In the genomic region with DNA sequence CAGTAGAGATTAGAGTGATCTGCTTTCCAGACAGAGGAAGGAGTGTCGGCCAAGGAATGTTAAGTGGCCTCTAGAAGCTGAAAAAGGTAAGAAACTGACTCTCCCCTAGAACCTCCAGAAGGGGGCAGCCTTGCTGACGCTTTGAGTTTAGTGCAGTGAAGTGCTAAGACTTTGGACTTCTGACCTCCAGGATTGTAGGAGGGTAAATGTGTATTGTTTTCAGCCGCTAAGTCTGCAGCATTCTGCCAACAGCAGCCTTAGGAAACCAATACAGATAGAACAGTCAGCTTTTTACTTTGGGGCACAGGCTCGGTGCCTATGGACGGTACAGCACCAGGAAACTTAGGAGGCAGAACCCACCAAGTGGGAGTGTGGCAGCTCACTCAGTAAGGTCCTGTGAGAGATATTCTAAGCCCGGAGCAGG, we compare ENCODE assay signal across 9 cellular contexts. TPM values are rescaled to one million over a fixed set of nuclear protein-coding genes. Genes with fewer than 3 reads are reported as not detected.
DNase-seq lines count a peak whose midpoint lies in the region; ATAC-seq, FAIRE-seq and TF ChIP-seq lines count a peak whose summit lies in the region.
"Had no signal": no experiment of that assay in that cellular context is flagged by ENCODE, and none has a peak within 500 bp of the region (broad histone marks: within the 10 kb centered on the region; RNA-seq: fewer than 3 reads in every experiment).

No MANE protein-coding gene starts in this region.

- DNase-seq in activated CD4-positive, alpha-beta T cell treated with anti-CD3 and anti-CD28 coated beads for 36 hours: peak; percentile 75
- no peak for DNase-seq in activated CD4-positive, alpha-beta T cell treated with anti-CD3 and anti-CD28 coated beads for 1 hour
- DNase-seq in NB4 (ENCODE audit: low read depth) (peak; percentile 78), foreskin keratinocyte (peak in 1 of 2 donors; percentile 60), pancreas (peak in 4 of 6 donors; percentile 61 to 74 (median 66)), cerebellum (ENCODE audit: low spot score) (no peak)
- peak; percentile 62 for DNase-seq in activated CD4-positive, alpha-beta memory T cell treated with anti-CD3 and anti-CD28 coated beads, Interleukin-2, amount 10 ng/mL, durations not matched to agents 7 days and 5 days

- intact Hi-C loops in activated CD4-positive, alpha-beta T cell treated with anti-CD3 and anti-CD28 coated beads for 36 hours (cut with DNase I, micrococcal nuclease): loop anchor here in 1 of 2 experiments (2.0 kb wide), 1 partner anchor 44 kb away; no protein-coding TSS in a partner anchor
- intact Hi-C loops in pancreas (cut with DNase I): loop anchor here in 1 of 3 donors (10.0 kb wide), 1 partner anchor 184 kb away; no protein-coding TSS in a partner anchor

- H3K36me3 Mint-ChIP-seq in activated CD4-positive, alpha-beta T cell treated with anti-CD3 and anti-CD28 coated beads for 36 hours (ENCODE audit: low read depth): peaks cover 25% of the 10 kb centered on the region
- peaks cover 19% of the 10 kb centered on the region for H3K36me3 Mint-ChIP-seq in activated CD4-positive, alpha-beta memory T cell treated with anti-CD3 and anti-CD28 coated beads, Interleukin-2, amount 10 ng/mL, durations not matched to agents 7 days and 5 days (ENCODE audit: low read depth)

- no peaks in the 10 kb centered on the region for H3K36me3 ChIP-seq in pancreas

- no peak overlapping the region for H3K4me3 Mint-ChIP-seq in activated CD4-positive, alpha-beta T cell treated with anti-CD3 and anti-CD28 coated beads for 36 hours
- H3K4me3 Mint-ChIP-seq in activated CD4-positive, alpha-beta memory T cell treated with anti-CD3 and anti-CD28 coated beads, Interleukin-2, amount 10 ng/mL, durations not matched to agents 7 days and 5 days: no peak overlapping the region
- H3K4me3 Mint-ChIP-seq: stimulated activated naive CD8-positive, alpha-beta T cell treated with anti-CD3 and anti-CD28 coated beads, Interleukin-15, amount 100 ng/mL, for 72 hours had no signal

- no peaks in the 10 kb centered on the region for H3K9me3 ChIP-seq in pancreas

- 15 to 19% methylated on average over 6 of the region's 6 CpGs for WGBS in pancreas, 2 donors

- TF ChIP-seq CTCF in NB4 (IDR thresholded peaks at IDR 0.05; ENCODE audit: low read depth, low read length): peak; percentile 80
- TF ChIP-seq CTCF in foreskin keratinocyte (conservative IDR thresholded peaks at IDR 0.05): peak; percentile 82
- peak; percentile 64 to 69 (median 68) for TF ChIP-seq CTCF in pancreas (IDR thresholded peaks at IDR 0.05)

- H3K4me3 ChIP-seq in NB4 (ENCODE audit: low read depth, low read length) (no peak overlapping the region), pancreas (no peak overlapping the region)

- H3K4me1 ChIP-seq in foreskin keratinocyte (no peaks in the 10 kb centered on the region), pancreas (peaks cover 5 to 24% (median 16%) of the 10 kb centered on the region in 3 donors)

- no peaks in the 10 kb centered on the region for H3K27me3 Mint-ChIP-seq in activated CD4-positive, alpha-beta T cell treated with anti-CD3 and anti-CD28 coated beads for 36 hours
- H3K27me3 Mint-ChIP-seq in activated CD4-positive, alpha-beta memory T cell treated with anti-CD3 and anti-CD28 coated beads, Interleukin-2, amount 10 ng/mL, durations not matched to agents 7 days and 5 days: no peaks in the 10 kb centered on the region
- H3K27me3 Mint-ChIP-seq: stimulated activated naive CD8-positive, alpha-beta T cell treated with anti-CD3 and anti-CD28 coated beads, Interleukin-15, amount 100 ng/mL, for 72 hours had no signal

- peaks cover 42% of the 10 kb centered on the region for H3K4me1 Mint-ChIP-seq in activated CD4-positive, alpha-beta T cell treated with anti-CD3 and anti-CD28 coated beads for 36 hours
- H3K4me1 Mint-ChIP-seq in activated CD4-positive, alpha-beta memory T cell treated with anti-CD3 and anti-CD28 coated beads, Interleukin-2, amount 10 ng/mL, durations not matched to agents 7 days and 5 days: peaks cover 43% of the 10 kb centered on the region

- no peak for ATAC-seq in activated CD4-positive, alpha-beta T cell treated with anti-CD3 and anti-CD28 coated beads for 36 hours
- ATAC-seq in foreskin keratinocyte: no peak
- ATAC-seq in pancreas: peak in 3 of 4 donors; percentile 44 to 57 (median 48)
- no peak for ATAC-seq in HG03135 (IDR thresholded peaks at IDR 0.05; ENCODE audit: unreplicated experiment)
- ATAC-seq: stimulated activated naive CD8-positive, alpha-beta T cell treated with anti-CD3 and anti-CD28 coated beads, Interleukin-15, amount 100 ng/mL, for 72 hours had no signal

- POLR2A ChIA-PET in activated CD4-positive, alpha-beta T cell treated with anti-CD3 and anti-CD28 coated beads for 36 hours (lab: Charles Lee): interaction anchor here (0.6 to 1.5 kb wide), 3 partner anchors 10 to 262 kb away, joined by 3 to 4 read pairs (median 4); no protein-coding TSS in a partner anchor
- POLR2A ChIA-PET in activated CD4-positive, alpha-beta memory T cell treated with anti-CD3 and anti-CD28 coated beads, Interleukin-2, amount 10 ng/mL, durations not matched to agents 7 days and 5 days (lab: Charles Lee): interaction anchor here (1.7 to 3.4 kb wide), 4 partner anchors 10 to 44 kb away, joined by 8 to 16 read pairs (median 11); no protein-coding TSS in a partner anchor

- CTCF ChIA-PET in activated CD4-positive, alpha-beta T cell treated with anti-CD3 and anti-CD28 coated beads for 36 hours (lab: Charles Lee): interaction anchor here (0.5 to 8.1 kb wide), 20 partner anchors 10 to 375 kb away, joined by 3 to 95 read pairs (median 6); no protein-coding TSS in a partner anchor
- CTCF ChIA-PET in activated CD4-positive, alpha-beta memory T cell treated with anti-CD3 and anti-CD28 coated beads, Interleukin-2, amount 10 ng/mL, durations not matched to agents 7 days and 5 days (lab: Charles Lee): interaction anchor here (0.7 to 9.7 kb wide), 19 partner anchors 9 to 225 kb away, joined by 3 to 178 read pairs (median 5); no protein-coding TSS in a partner anchor

- no peak overlapping the region for H3K27ac Mint-ChIP-seq in activated CD4-positive, alpha-beta T cell treated with anti-CD3 and anti-CD28 coated beads for 36 hours
- H3K27ac Mint-ChIP-seq in activated CD4-positive, alpha-beta memory T cell treated with anti-CD3 and anti-CD28 coated beads, Interleukin-2, amount 10 ng/mL, durations not matched to agents 7 days and 5 days: no peak overlapping the region
- H3K27ac Mint-ChIP-seq: stimulated activated naive CD8-positive, alpha-beta T cell treated with anti-CD3 and anti-CD28 coated beads, Interleukin-15, amount 100 ng/mL, for 72 hours had no signal

- H3K27me3 ChIP-seq in foreskin keratinocyte: no peaks in the 10 kb centered on the region
- no peaks in the 10 kb centered on the region for H3K27me3 ChIP-seq in pancreas

- FAIRE-seq in pancreas (lab: Jason Lieb, UNC): no peak

- peaks cover 6% of the 10 kb centered on the region for H3K9me3 Mint-ChIP-seq in activated CD4-positive, alpha-beta T cell treated with anti-CD3 and anti-CD28 coated beads for 36 hours (ENCODE audit: low read depth)
- peaks cover 5% of the 10 kb centered on the region for H3K9me3 Mint-ChIP-seq in activated CD4-positive, alpha-beta memory T cell treated with anti-CD3 and anti-CD28 coated beads, Interleukin-2, amount 10 ng/mL, durations not matched to agents 7 days and 5 days

- H3K27ac ChIP-seq in foreskin keratinocyte: no peak overlapping the region
- H3K27ac ChIP-seq in pancreas: peak overlapping the region in 2 of 4 donors; percentile 33 to 50

- TF ChIP-seq POLR2A in NB4 (IDR thresholded peaks at IDR 0.05; ENCODE audit: extremely low read depth, insufficient read length): no peak

RNA-seq across cellular contexts. Expression of gene TBC1D22A, which starts 3.6 kb away (rescaled TPM):
- total RNA-seq in activated CD4-positive, alpha-beta T cell treated with anti-CD3 and anti-CD28 coated beads for 36 hours: 10 to 100 TPM; 36.0 to 38.0 TPM
- total RNA-seq in activated CD4-positive, alpha-beta memory T cell treated with anti-CD3 and anti-CD28 coated beads, Interleukin-2, amount 10 ng/mL, durations not matched to agents 7 days and 5 days: 10 to 100 TPM; 38.5 to 41.0 TPM
- 17.5 and 18.7 TPM in 2 replicates for total RNA-seq in foreskin keratinocyte
- polyA plus RNA-seq in foreskin keratinocyte: 21.9 and 23.4 TPM in 2 replicates
- 10 to 100 TPM; 14.3 to 17.6 (median 16.3) TPM for total RNA-seq in pancreas
- polyA plus RNA-seq in pancreas: 10 to 100 TPM; 12.0 to 12.8 TPM
- 8.2 TPM for total RNA-seq in cerebellum

RNA-seq across cellular contexts. Expression of gene CERK, which starts 20.8 kb away (rescaled TPM):
- 10 to 100 TPM; 27.0 to 32.8 TPM for total RNA-seq in activated CD4-positive, alpha-beta T cell treated with anti-CD3 and anti-CD28 coated beads for 36 hours
- total RNA-seq in activated CD4-positive, alpha-beta memory T cell treated with anti-CD3 and anti-CD28 coated beads, Interleukin-2, amount 10 ng/mL, durations not matched to agents 7 days and 5 days: 10 to 100 TPM; 68.7 to 73.4 TPM
- total RNA-seq in foreskin keratinocyte: 18.2 and 19.3 TPM in 2 replicates
- 7.1 and 8.1 TPM in 2 replicates for polyA plus RNA-seq in foreskin keratinocyte
- total RNA-seq in pancreas: 10 to 100 TPM; 24.7 to 32.7 (median 29.7) TPM
- polyA plus RNA-seq in pancreas: 10 to 100 TPM; 12.7 to 30.0 TPM
- total RNA-seq in cerebellum: 49.4 TPM

Comparison
In these comparisons a context has a peak if more than half of its experiments do, and no peak if none do; other contexts are left out.
1. DNase-seq: peak in activated CD4-positive, alpha-beta T cell treated with anti-CD3 and anti-CD28 coated beads for 36 hours (single experiment), NB4 (single experiment), activated CD4-positive, alpha-beta memory T cell treated with anti-CD3 and anti-CD28 coated beads, Interleukin-2, amount 10 ng/mL, durations not matched to agents 7 days and 5 days (single experiment) and pancreas (4 of 6); none in activated CD4-positive, alpha-beta T cell treated with anti-CD3 and anti-CD28 coated beads for 1 hour (single experiment) and cerebellum (single experiment).
2. ATAC-seq: peak in pancreas (3 of 4); none in activated CD4-positive, alpha-beta T cell treated with anti-CD3 and anti-CD28 coated beads for 36 hours (single experiment), foreskin keratinocyte (single experiment) and HG03135 (single experiment).
3. Peak in every context shown above with its lines, with median percentiles within 50 percentile points of each other: CTCF ChIP-seq.